ENCODE assay signal across 1 cellular context in genomic region chr10:3708830-3709229, GRCh38.
TF ChIP-seq lines count a peak whose summit lies in the region.

No MANE protein-coding gene starts in this region.

TF ChIP-seq in GM23338, 12 proteins besides CTCF, POLR2A, EP300 and RAD21 (continued from another document):
- TF ChIP-seq ZNF462 (CRISPR knock-in tag; IDR thresholded peaks at IDR 0.05) = no peak
- no peak for TF ChIP-seq POLR2AphosphoS5 (IDR thresholded peaks at IDR 0.05; ENCODE audit: low read depth)
- no peak for TF ChIP-seq ZNF331 (CRISPR knock-in tag; IDR thresholded peaks at IDR 0.05; ENCODE audit: low read depth)
- no peak for TF ChIP-seq NANOG (IDR thresholded peaks at IDR 0.05; ENCODE audit: borderline replicate concordance)
- TF ChIP-seq ZNF114 (CRISPR knock-in tag; IDR thresholded peaks at IDR 0.05) = no peak
- TF ChIP-seq JUNB (IDR thresholded peaks at IDR 0.05; ENCODE audit: unreplicated experiment) = no peak
TF ChIP-seq in GM23338: peak in this region for 0.
